ENCODE assay signal across 1 cellular context in genomic region chr3:186152361-186152798, GRCh38.
TF ChIP-seq lines count a peak whose summit lies in the region.

No MANE protein-coding gene starts in this region.

TF ChIP-seq in GM23338, 12 proteins besides CTCF, POLR2A, EP300 and RAD21 (continued from another document):
- no peak for TF ChIP-seq REST (IDR thresholded peaks at IDR 0.05; ENCODE audit: unreplicated experiment)
